1 cellular context compared by ENCODE assay signal in genomic region chr19:17305211-17305516, GRCh38.
A peak's percentile ranks its signal among the peaks of the same experiment; 100 is the strongest.
TF ChIP-seq lines count a peak whose summit lies in the region.

No MANE protein-coding gene starts in this region.

TF ChIP-seq in K562, 482 proteins besides CTCF, POLR2A, EP300 and RAD21:
- TF ChIP-seq BCOR (IDR thresholded peaks at IDR 0.05) (peak; percentile 76; the same call in 1 of the 2 replicates), CUX1 (CRISPR knock-in tag; IDR thresholded peaks at IDR 0.05) (peak; percentile 70; the same call in 1 of the 2 replicates), PHB2 (IDR thresholded peaks at IDR 0.05; ENCODE audit: low read depth) (no peak), KDM1A (IDR thresholded peaks at IDR 0.05) (0 out of 4 replicates have a peak, but pooled peaks of 1 of the 2 experiments have one; percentile 32), THRA (IDR thresholded peaks at IDR 0.05) (no peak), ZNF274 (IDR thresholded peaks at IDR 0.05; ENCODE audit: borderline replicate concordance, low read depth, low read length) (no peak), GATAD2A (IDR thresholded peaks at IDR 0.05) (0 out of 2 replicates have a peak, but pooled peaks have one; percentile 42), ADNP (tag; IDR thresholded peaks at IDR 0.05) (0 out of 2 replicates have a peak, but pooled peaks have one; percentile 44), NFIC (IDR thresholded peaks at IDR 0.05) (peak; percentile 88), ELF1 (tag; IDR thresholded peaks at IDR 0.05) (0 out of 2 replicates have a peak, but pooled peaks have one; percentile 49), U2AF2 (optimal IDR thresholded peaks at IDR 0.05; ENCODE audit: low read depth, low read length) (no peak), PTTG1 (tag; IDR thresholded peaks at IDR 0.05; ENCODE audit: low read depth) (no peak), NR4A1 (CRISPR knock-in tag; IDR thresholded peaks at IDR 0.05) (no peak), NR4A1 (tag; IDR thresholded peaks at IDR 0.05) (0 out of 2 replicates have a peak, but pooled peaks have one; percentile 15), ZNF830 (CRISPR knock-in tag; IDR thresholded peaks at IDR 0.05) (no peak), BACH1 (tag; IDR thresholded peaks at IDR 0.05) (no peak), MTA2 (IDR thresholded peaks at IDR 0.05; ENCODE audit: low read depth) (no peak), BRF1 (IDR thresholded peaks at IDR 0.05; ENCODE audit: borderline replicate concordance, extremely low read depth, insufficient read length) (no peak), ZNF589 (CRISPR knock-in tag; IDR thresholded peaks at IDR 0.05; ENCODE audit: low read depth) (peak; percentile 71; the same call in 1 of the 2 replicates), FOXM1 (IDR thresholded peaks at IDR 0.05; ENCODE audit: low read depth) (no peak), FOXM1 (CRISPR knock-in tag; IDR thresholded peaks at IDR 0.05; ENCODE audit: low read depth) (0 out of 2 replicates have a peak, but pooled peaks have one; percentile 9), FOXP4 (CRISPR knock-in tag; IDR thresholded peaks at IDR 0.05; ENCODE audit: borderline replicate concordance) (0 out of 2 replicates have a peak, but pooled peaks have one; percentile 77), SMARCC2 (IDR thresholded peaks at IDR 0.05; ENCODE audit: low read depth) (no peak), CBX8 (IDR thresholded peaks at IDR 0.05; ENCODE audit: borderline replicate concordance, extremely low read depth, low read depth, low read length, poor library complexity, severe bottlenecking) (no peak), MED1 (CRISPR knock-in tag; IDR thresholded peaks at IDR 0.05; ENCODE audit: borderline replicate concordance) (no peak), HOMEZ (CRISPR knock-in tag; IDR thresholded peaks at IDR 0.05) (no peak), ZFP36 (IDR thresholded peaks at IDR 0.05; ENCODE audit: low read depth, low read length, partially characterized antibody) (peak; percentile 52), PRMT5 (CRISPR knock-in tag; IDR thresholded peaks at IDR 0.05) (no peak), ZNF766 (CRISPR knock-in tag; conservative IDR thresholded peaks at IDR 0.05) (0 out of 2 replicates have a peak, but pooled peaks have one; percentile 65), SRSF3 (IDR thresholded peaks at IDR 0.05; ENCODE audit: insufficient read depth, low read length) (no peak), HDGF (IDR thresholded peaks at IDR 0.05) (no peak), ZNF740 (CRISPR knock-in tag; IDR thresholded peaks at IDR 0.05) (no peak), ZNF740 (tag; IDR thresholded peaks at IDR 0.05) (no peak)
